In the genomic region with DNA sequence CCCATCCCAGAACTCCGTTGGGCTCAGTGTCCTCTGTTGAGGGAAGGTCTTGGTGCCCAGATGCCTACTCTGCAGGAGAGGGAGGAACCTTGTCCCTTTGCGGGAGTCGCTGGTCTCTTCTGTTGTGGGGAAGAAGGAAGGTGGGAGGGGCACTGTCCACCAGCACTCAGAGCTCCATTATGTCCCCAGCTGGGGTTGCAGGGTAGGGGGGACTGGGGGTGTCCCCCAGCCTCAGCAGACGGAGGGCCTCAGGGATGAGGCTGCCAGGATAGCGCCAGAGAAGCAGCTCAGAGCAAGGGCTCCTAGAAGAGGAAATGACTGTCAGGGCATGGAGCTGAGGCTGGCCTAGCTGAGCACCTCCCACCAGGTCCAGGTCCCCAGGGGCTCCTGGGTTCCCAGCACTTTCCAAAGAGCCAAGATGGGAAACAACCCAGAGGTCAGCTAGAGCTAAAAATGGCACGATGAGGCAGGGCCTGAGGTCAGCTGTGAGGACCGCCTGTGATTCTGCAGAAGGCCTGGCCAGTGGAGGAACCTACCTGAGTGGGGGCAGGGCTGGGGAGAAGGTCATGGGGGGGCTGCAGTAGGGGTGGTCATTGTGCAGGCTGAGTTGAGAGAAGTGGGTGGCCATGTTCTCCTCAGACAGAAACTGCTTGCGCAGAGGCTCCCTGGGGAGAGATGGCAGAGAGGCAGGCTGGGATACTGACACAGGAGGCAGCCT, we compare ENCODE assay signal across 8 cellular contexts. TPM values are rescaled to one million over a fixed set of nuclear protein-coding genes. Genes with fewer than 3 reads are reported as not detected.
DNase-seq lines count a peak whose midpoint lies in the region; ATAC-seq and TF ChIP-seq lines count a peak whose summit lies in the region.

No MANE protein-coding gene starts in this region.

- TF ChIP-seq CTCF in heart right ventricle (IDR thresholded peaks at IDR 0.05) (no peak), spleen (IDR thresholded peaks at IDR 0.05 in 8 of 11, conservative IDR thresholded peaks at IDR 0.05 in 3 of 11) (no peak)

- H3K36me3 ChIP-seq in heart right ventricle (peaks cover 0 to 24% (median 17%) of the 10 kb centered on the region in 9 donors), spleen (peaks cover 0 to 26% (median 18%) of the 10 kb centered on the region in 6 donors)

- peak in 7 of 8 donors; percentile 0 to 15 (median 2) for ATAC-seq in heart right ventricle
- no peak for ATAC-seq in Right ventricle myocardium superior (ENCODE audit: poor library complexity)
- ATAC-seq in activated T-cell treated with anti-CD3 and anti-CD28 coated beads, Interleukin-2, amount 50 U/mL, for 4 hours = no peak
- peak in 1 of 2 donors; percentile 0 for ATAC-seq in right cardiac atrium
- no peak for ATAC-seq in HG03457 (IDR thresholded peaks at IDR 0.05; ENCODE audit: unreplicated experiment)

- peak overlapping the region; percentile 87 for H3K4me3 Mint-ChIP-seq in activated T-cell treated with anti-CD3 and anti-CD28 coated beads, Interleukin-2, amount 50 U/mL, for 4 hours

- H3K9me3 Mint-ChIP-seq in activated T-cell treated with anti-CD3 and anti-CD28 coated beads, Interleukin-2, amount 50 U/mL, for 4 hours = no peaks in the 10 kb centered on the region

- H3K4me1 ChIP-seq in heart right ventricle = peaks cover 23 to 68% (median 53%) of the 10 kb centered on the region in 9 donors
- H3K4me1 ChIP-seq in right cardiac atrium (ENCODE audit: control insufficient read depth, insufficient read depth, low read length) = peaks cover 10% of the 10 kb centered on the region
- peaks cover 42 to 85% (median 70%) of the 10 kb centered on the region in 6 donors for H3K4me1 ChIP-seq in spleen

- TF ChIP-seq POLR2A in spleen (IDR thresholded peaks at IDR 0.05) = no peak

- intact Hi-C loops in heart right ventricle (cut with DNase I) (no loop called here), Right ventricle myocardium superior (cut with DNase I) (no loop called here), right cardiac atrium (cut with DNase I) (no loop called here), spleen (cut with DNase I; ENCODE audit: low total_unique reads) (no loop called here)

- no peaks in the 10 kb centered on the region for H3K9me3 ChIP-seq in heart right ventricle
- H3K9me3 ChIP-seq in right cardiac atrium (ENCODE audit: control insufficient read depth, low read length) = no peaks in the 10 kb centered on the region
- H3K9me3 ChIP-seq in spleen = no peaks in the 10 kb centered on the region

- 26 to 36% methylated on average over 8 of the region's 8 CpGs for WGBS in heart right ventricle, 2 donors
- 25% methylated on average over 8 of the region's 8 CpGs for WGBS in right cardiac atrium
- 47 to 63% (median 56%) methylated on average over 8 of the region's 8 CpGs for WGBS in spleen, 5 donors

- H3K27ac ChIP-seq in heart right ventricle (peak overlapping the region; percentile 22 to 100 (median 97)), right cardiac atrium (ENCODE audit: low read length) (peak overlapping the region; percentile 99), spleen (peak overlapping the region; percentile 94 to 97 (median 95))

- peaks cover 53% of the 10 kb centered on the region for H3K4me1 Mint-ChIP-seq in activated T-cell treated with anti-CD3 and anti-CD28 coated beads, Interleukin-2, amount 50 U/mL, for 4 hours (ENCODE audit: low read depth)

- H3K27me3 ChIP-seq in heart right ventricle = peaks cover 2 to 17% (median 9%) of the 10 kb centered on the region in 7 donors
- no peaks in the 10 kb centered on the region for H3K27me3 ChIP-seq in right cardiac atrium (ENCODE audit: control insufficient read depth, insufficient read depth)
- H3K27me3 ChIP-seq in spleen (replicated peaks in 1 of 7) = peaks cover 0 to 15% (median 8%) of the 10 kb centered on the region in 7 donors

- DNase-seq in heart right ventricle (peak in 1 of 2 donors; percentile 61), Right ventricle myocardium superior (no peak), right cardiac atrium (peak in 2 of 3 donors; percentile 62 to 70), spleen (peak; percentile 78), NCI-H1048 (lab: John Stamatoyannopoulos, UW) (no peak), occipital lobe (lab: John Stamatoyannopoulos, UW) (no peak)
- DNase-seq in activated T-cell treated with anti-CD3 and anti-CD28 coated beads, Interleukin-2, amount 50 U/mL, for 4 hours = no peak

- H3K36me3 Mint-ChIP-seq in activated T-cell treated with anti-CD3 and anti-CD28 coated beads, Interleukin-2, amount 50 U/mL, for 4 hours (ENCODE audit: insufficient read depth) = peaks cover 13% of the 10 kb centered on the region

- H3K27me3 Mint-ChIP-seq in activated T-cell treated with anti-CD3 and anti-CD28 coated beads, Interleukin-2, amount 50 U/mL, for 4 hours (ENCODE audit: low read depth) = peaks cover 2% of the 10 kb centered on the region

- peak overlapping the region; percentile 43 to 87 (median 74) for H3K4me3 ChIP-seq in heart right ventricle
- peak overlapping the region; percentile 56 for H3K4me3 ChIP-seq in right cardiac atrium (ENCODE audit: low read length)
- H3K4me3 ChIP-seq in spleen = peak overlapping the region in 7 of 8 donors; percentile 50 to 86 (median 65)

RNA-seq across cellular contexts. Expression of gene HCFC1R1, which starts 0.9 kb away (rescaled TPM):
- total RNA-seq in heart right ventricle (10 to 100 TPM; 41.8 to 62.8 (median 55.8) TPM), Right ventricle myocardium superior (53.5 TPM), right cardiac atrium (10 to 100 TPM; 43.7 to 80.5 (median 64.6) TPM), spleen (10 to 100 TPM; 15.5 to 30.8 (median 21.6) TPM), occipital lobe (15.1 TPM)
- polyA plus RNA-seq in heart right ventricle (100 to 1,000 TPM in 1 of 2 donors, 10 to 100 TPM in 1; 71.8 to 370 TPM), right cardiac atrium (122 TPM), spleen (10 to 100 TPM; 60.5 to 74.5 (median 62.8) TPM)
- total RNA-seq in activated T-cell treated with anti-CD3 and anti-CD28 coated beads, Interleukin-2, amount 50 U/mL, for 4 hours = 10 to 100 TPM; 32.7 to 36.9 (median 33.9) TPM

RNA-seq across cellular contexts. Expression of gene THOC6, which starts 1.0 kb away (rescaled TPM):
- total RNA-seq in heart right ventricle (10 to 100 TPM in 7 of 10 donors, 1 to 10 TPM in 3; 7.0 to 12.5 (median 10.4) TPM), Right ventricle myocardium superior (11.0 TPM), right cardiac atrium (10 to 100 TPM; 11.1 to 13.7 (median 13.0) TPM), spleen (10 to 100 TPM; 19.3 to 30.4 (median 26.3) TPM), occipital lobe (5.8 TPM)
- polyA plus RNA-seq in heart right ventricle (10 to 100 TPM; 22.5 to 40.3 TPM), right cardiac atrium (13.1 TPM), spleen (10 to 100 TPM; 40.7 to 57.2 (median 41.0) TPM)
- 10 to 100 TPM; 70.4 to 86.3 (median 71.7) TPM for total RNA-seq in activated T-cell treated with anti-CD3 and anti-CD28 coated beads, Interleukin-2, amount 50 U/mL, for 4 hours

RNA-seq across cellular contexts. Expression of gene TNFRSF12A, which starts 2.7 kb away (rescaled TPM):
- 100 to 1,000 TPM in 4 of 10 donors, 10 to 100 TPM in 6; 28.0 to 319 (median 92.3) TPM for total RNA-seq in heart right ventricle
- 100 to 1,000 TPM; 215 to 740 TPM for polyA plus RNA-seq in heart right ventricle
- total RNA-seq in Right ventricle myocardium superior = 29.4 TPM
- 1 to 10 TPM; 4.2 to 6.9 (median 5.1) TPM for total RNA-seq in activated T-cell treated with anti-CD3 and anti-CD28 coated beads, Interleukin-2, amount 50 U/mL, for 4 hours
- 10 to 100 TPM; 13.8 to 50.8 (median 28.0) TPM for total RNA-seq in right cardiac atrium
- polyA plus RNA-seq in right cardiac atrium = 94.7 TPM
- 10 to 100 TPM in 3 of 7 donors, 1 to 10 TPM in 4; 2.0 to 26.1 (median 7.5) TPM for total RNA-seq in spleen
- polyA plus RNA-seq in spleen = 10 to 100 TPM in 1 of 3 donors, 1 to 10 TPM in 2; 7.7 to 16.5 (median 8.3) TPM
- total RNA-seq in occipital lobe = 2.0 TPM

RNA-seq across cellular contexts. Expression of gene CLDN6, which starts 4.9 kb away (rescaled TPM):
- total RNA-seq in heart right ventricle (under 1 TPM in 1 of 10 donors, not detected in 9; 0.28 TPM), Right ventricle myocardium superior (not detected), right cardiac atrium (not detected), spleen (not detected), occipital lobe (not detected)
- polyA plus RNA-seq in heart right ventricle (under 1 TPM in 1 of 2 donors, not detected in 1; 0.03 TPM), right cardiac atrium (not detected), spleen (not detected)
- under 1 TPM; 0.18 to 0.30 (median 0.22) TPM for total RNA-seq in activated T-cell treated with anti-CD3 and anti-CD28 coated beads, Interleukin-2, amount 50 U/mL, for 4 hours

RNA-seq across cellular contexts. Expression of gene CLDN9, which starts 10.1 kb away (rescaled TPM):
- total RNA-seq in heart right ventricle (1 to 10 TPM in 3 of 10 donors, under 1 TPM in 7; 0.19 to 1.5 (median 0.79) TPM), Right ventricle myocardium superior (0.73 TPM), right cardiac atrium (under 1 TPM; 0.14 to 0.46 (median 0.25) TPM), spleen (1 to 10 TPM in 2 of 7 donors, under 1 TPM in 5; 0.24 to 1.7 (median 0.56) TPM), occipital lobe (not detected)
- polyA plus RNA-seq in heart right ventricle (1 to 10 TPM; 1.0 to 3.2 TPM), right cardiac atrium (0.41 TPM), spleen (under 1 TPM; 0.06 to 0.37 (median 0.16) TPM)
- not detected for total RNA-seq in activated T-cell treated with anti-CD3 and anti-CD28 coated beads, Interleukin-2, amount 50 U/mL, for 4 hours

Comparison
In these comparisons a context has a peak if more than half of its experiments do, and no peak if none do; other contexts are left out.
1. ATAC-seq: peak in heart right ventricle (7 of 8); none in Right ventricle myocardium superior (single experiment), activated T-cell treated with anti-CD3 and anti-CD28 coated beads, Interleukin-2, amount 50 U/mL, for 4 hours (0 of 2) and HG03457 (single experiment).
2. DNase-seq: peak in right cardiac atrium (2 of 3) and spleen (single experiment); none in Right ventricle myocardium superior (single experiment), activated T-cell treated with anti-CD3 and anti-CD28 coated beads, Interleukin-2, amount 50 U/mL, for 4 hours (single experiment), NCI-H1048 (single experiment) and occipital lobe (single experiment).
3. Peak in every context shown above with its lines, with median percentiles within 50 percentile points of each other: H3K27ac ChIP-seq and H3K4me3 ChIP-seq.